In genomic region chrX:63755892-63756291, GRCh38 we compare ENCODE assay signal across 1 cellular context.
TF ChIP-seq lines count a peak whose summit lies in the region.

No MANE protein-coding gene starts in this region.

TF ChIP-seq in H1, 55 proteins besides CTCF, POLR2A, EP300 and RAD21 (continued from another document):
- no peak for TF ChIP-seq CTBP2 (IDR thresholded peaks at IDR 0.05; ENCODE audit: borderline replicate concordance, insufficient read depth, insufficient read length, low read length)
- TF ChIP-seq GABPA (IDR thresholded peaks at IDR 0.05; ENCODE audit: borderline replicate concordance, insufficient read depth, low read length) = no peak
- TF ChIP-seq RBBP5 (IDR thresholded peaks at IDR 0.05; ENCODE audit: borderline replicate concordance, low read depth, low read length) = no peak
- TF ChIP-seq JUN (IDR thresholded peaks at IDR 0.05; ENCODE audit: low read depth, low read length) = no peak
- no peak for TF ChIP-seq BCL11A (IDR thresholded peaks at IDR 0.05; ENCODE audit: low read depth in 2 of 2, low read length in 2 of 2)
- TF ChIP-seq CREB1 (IDR thresholded peaks at IDR 0.05) = no peak
- no peak for TF ChIP-seq CEBPB (IDR thresholded peaks at IDR 0.05; ENCODE audit: low read depth, low read length)
- TF ChIP-seq KDM5A (IDR thresholded peaks at IDR 0.05; ENCODE audit: low read length) = no peak
- no peak for TF ChIP-seq POLR2AphosphoS5 (IDR thresholded peaks at IDR 0.05; ENCODE audit: low read depth, low read length)
- no peak for TF ChIP-seq SIN3A (conservative IDR thresholded peaks at IDR 0.05 in 1 of 2, IDR thresholded peaks at IDR 0.05 in 1 of 2; ENCODE audit: low read depth in 1 of 2, low read length in 2 of 2)
